Comparison of ENCODE assay signal across 1 cellular context in the genomic region with DNA sequence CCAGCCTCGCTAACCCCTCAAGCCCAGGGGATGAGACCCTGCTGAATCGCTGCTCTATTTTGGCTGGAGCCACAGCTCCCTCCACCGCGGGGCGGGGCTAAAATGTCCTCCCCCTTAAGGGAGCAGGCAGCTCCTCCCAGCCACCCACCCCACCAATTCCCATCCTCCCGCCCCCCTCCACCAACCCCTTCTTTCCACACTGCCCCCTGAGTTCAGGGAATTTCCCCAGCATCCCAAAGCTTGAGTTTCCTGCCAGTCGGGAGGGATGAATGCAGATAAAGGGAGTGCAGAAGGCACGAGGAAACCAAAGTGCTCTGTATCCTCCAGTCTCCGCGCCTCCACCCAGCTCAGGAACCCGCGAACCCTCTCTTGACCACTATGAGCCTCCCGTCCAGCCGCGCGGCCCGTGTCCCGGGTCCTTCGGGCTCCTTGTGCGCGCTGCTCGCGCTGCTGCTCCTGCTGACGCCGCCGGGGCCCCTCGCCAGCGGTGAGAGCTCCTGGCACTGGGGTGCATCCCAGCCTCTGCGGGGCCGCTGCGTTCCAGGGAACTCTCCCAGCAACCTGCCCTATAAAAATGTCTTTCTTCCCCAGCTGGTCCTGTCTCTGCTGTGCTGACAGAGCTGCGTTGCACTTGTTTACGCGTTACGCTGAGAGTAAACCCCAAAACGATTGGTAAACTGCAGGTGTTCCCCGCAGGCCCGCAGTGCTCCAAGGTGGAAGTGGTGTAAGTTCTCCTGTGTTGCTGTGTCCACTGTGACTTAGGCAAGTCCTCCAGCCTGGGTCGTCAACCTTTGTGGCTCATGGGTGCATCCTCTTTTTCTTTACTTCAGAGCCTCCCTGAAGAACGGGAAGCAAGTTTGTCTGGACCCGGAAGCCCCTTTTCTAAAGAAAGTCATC.
TF ChIP-seq lines count a peak whose summit lies in the region.

Gene CXCL6 (plus strand): TSS at position 306 of the 897 bp plus-strand sequence. CDS start 73 bp downstream, at position 379.

TF ChIP-seq in H1, 55 proteins besides CTCF, POLR2A, EP300 and RAD21 (continues in another document):
- TF ChIP-seq CTBP2 (IDR thresholded peaks at IDR 0.05; ENCODE audit: borderline replicate concordance, insufficient read depth, insufficient read length, low read length) = no peak
- 0 out of 4 replicates have a peak, but pooled peaks of 1 of the 2 experiments have one; percentile 34 for TF ChIP-seq SIN3A (conservative IDR thresholded peaks at IDR 0.05 in 1 of 2, IDR thresholded peaks at IDR 0.05 in 1 of 2; ENCODE audit: low read depth in 1 of 2, low read length in 2 of 2)
- TF ChIP-seq JUN (IDR thresholded peaks at IDR 0.05; ENCODE audit: low read depth, low read length) = no peak
- TF ChIP-seq TBP (IDR thresholded peaks at IDR 0.05; ENCODE audit: low read depth, low read length) = peak; percentile 28; the same call in 1 of the 2 replicates
- TF ChIP-seq RFX5 (IDR thresholded peaks at IDR 0.05; ENCODE audit: borderline replicate concordance, low read depth, low read length) = no peak
- no peak for TF ChIP-seq CHD1 (IDR thresholded peaks at IDR 0.05; ENCODE audit: low read depth, low read length)
- TF ChIP-seq SIX5 (IDR thresholded peaks at IDR 0.05; ENCODE audit: low read depth, low read length) = no peak
- TF ChIP-seq, protein P1, sequence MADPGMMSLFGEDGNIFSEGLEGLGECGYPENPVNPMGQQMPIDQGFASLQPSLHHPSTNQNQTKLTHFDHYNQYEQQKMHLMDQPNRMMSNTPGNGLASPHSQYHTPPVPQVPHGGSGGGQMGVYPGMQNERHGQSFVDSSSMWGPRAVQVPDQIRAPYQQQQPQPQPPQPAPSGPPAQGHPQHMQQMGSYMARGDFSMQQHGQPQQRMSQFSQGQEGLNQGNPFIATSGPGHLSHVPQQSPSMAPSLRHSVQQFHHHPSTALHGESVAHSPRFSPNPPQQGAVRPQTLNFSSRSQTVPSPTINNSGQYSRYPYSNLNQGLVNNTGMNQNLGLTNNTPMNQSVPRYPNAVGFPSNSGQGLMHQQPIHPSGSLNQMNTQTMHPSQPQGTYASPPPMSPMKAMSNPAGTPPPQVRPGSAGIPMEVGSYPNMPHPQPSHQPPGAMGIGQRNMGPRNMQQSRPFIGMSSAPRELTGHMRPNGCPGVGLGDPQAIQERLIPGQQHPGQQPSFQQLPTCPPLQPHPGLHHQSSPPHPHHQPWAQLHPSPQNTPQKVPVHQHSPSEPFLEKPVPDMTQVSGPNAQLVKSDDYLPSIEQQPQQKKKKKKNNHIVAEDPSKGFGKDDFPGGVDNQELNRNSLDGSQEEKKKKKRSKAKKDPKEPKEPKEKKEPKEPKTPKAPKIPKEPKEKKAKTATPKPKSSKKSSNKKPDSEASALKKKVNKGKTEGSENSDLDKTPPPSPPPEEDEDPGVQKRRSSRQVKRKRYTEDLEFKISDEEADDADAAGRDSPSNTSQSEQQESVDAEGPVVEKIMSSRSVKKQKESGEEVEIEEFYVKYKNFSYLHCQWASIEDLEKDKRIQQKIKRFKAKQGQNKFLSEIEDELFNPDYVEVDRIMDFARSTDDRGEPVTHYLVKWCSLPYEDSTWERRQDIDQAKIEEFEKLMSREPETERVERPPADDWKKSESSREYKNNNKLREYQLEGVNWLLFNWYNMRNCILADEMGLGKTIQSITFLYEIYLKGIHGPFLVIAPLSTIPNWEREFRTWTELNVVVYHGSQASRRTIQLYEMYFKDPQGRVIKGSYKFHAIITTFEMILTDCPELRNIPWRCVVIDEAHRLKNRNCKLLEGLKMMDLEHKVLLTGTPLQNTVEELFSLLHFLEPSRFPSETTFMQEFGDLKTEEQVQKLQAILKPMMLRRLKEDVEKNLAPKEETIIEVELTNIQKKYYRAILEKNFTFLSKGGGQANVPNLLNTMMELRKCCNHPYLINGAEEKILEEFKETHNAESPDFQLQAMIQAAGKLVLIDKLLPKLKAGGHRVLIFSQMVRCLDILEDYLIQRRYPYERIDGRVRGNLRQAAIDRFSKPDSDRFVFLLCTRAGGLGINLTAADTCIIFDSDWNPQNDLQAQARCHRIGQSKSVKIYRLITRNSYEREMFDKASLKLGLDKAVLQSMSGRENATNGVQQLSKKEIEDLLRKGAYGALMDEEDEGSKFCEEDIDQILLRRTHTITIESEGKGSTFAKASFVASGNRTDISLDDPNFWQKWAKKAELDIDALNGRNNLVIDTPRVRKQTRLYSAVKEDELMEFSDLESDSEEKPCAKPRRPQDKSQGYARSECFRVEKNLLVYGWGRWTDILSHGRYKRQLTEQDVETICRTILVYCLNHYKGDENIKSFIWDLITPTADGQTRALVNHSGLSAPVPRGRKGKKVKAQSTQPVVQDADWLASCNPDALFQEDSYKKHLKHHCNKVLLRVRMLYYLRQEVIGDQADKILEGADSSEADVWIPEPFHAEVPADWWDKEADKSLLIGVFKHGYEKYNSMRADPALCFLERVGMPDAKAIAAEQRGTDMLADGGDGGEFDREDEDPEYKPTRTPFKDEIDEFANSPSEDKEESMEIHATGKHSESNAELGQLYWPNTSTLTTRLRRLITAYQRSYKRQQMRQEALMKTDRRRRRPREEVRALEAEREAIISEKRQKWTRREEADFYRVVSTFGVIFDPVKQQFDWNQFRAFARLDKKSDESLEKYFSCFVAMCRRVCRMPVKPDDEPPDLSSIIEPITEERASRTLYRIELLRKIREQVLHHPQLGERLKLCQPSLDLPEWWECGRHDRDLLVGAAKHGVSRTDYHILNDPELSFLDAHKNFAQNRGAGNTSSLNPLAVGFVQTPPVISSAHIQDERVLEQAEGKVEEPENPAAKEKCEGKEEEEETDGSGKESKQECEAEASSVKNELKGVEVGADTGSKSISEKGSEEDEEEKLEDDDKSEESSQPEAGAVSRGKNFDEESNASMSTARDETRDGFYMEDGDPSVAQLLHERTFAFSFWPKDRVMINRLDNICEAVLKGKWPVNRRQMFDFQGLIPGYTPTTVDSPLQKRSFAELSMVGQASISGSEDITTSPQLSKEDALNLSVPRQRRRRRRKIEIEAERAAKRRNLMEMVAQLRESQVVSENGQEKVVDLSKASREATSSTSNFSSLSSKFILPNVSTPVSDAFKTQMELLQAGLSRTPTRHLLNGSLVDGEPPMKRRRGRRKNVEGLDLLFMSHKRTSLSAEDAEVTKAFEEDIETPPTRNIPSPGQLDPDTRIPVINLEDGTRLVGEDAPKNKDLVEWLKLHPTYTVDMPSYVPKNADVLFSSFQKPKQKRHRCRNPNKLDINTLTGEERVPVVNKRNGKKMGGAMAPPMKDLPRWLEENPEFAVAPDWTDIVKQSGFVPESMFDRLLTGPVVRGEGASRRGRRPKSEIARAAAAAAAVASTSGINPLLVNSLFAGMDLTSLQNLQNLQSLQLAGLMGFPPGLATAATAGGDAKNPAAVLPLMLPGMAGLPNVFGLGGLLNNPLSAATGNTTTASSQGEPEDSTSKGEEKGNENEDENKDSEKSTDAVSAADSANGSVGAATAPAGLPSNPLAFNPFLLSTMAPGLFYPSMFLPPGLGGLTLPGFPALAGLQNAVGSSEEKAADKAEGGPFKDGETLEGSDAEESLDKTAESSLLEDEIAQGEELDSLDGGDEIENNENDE (IDR thresholded peaks at IDR 0.05; ENCODE audit: insufficient replicate concordance, low read length) = no peak
- no peak for TF ChIP-seq RXRA (IDR thresholded peaks at IDR 0.05; ENCODE audit: insufficient read depth, low read depth, low read length)
- TF ChIP-seq SIRT6 (IDR thresholded peaks at IDR 0.05; ENCODE audit: low read length) = no peak
- no peak for TF ChIP-seq BRCA1 (IDR thresholded peaks at IDR 0.05; ENCODE audit: low read depth, low read length)
- TF ChIP-seq CREB1 (IDR thresholded peaks at IDR 0.05) = 0 out of 2 replicates have a peak, but pooled peaks have one; percentile 7
- no peak for TF ChIP-seq TCF12 (IDR thresholded peaks at IDR 0.05; ENCODE audit: low read depth, low read length)
- peak; percentile 71 for TF ChIP-seq KDM4A (IDR thresholded peaks at IDR 0.05; ENCODE audit: low read depth, low read length, severe bottlenecking)
- no peak for TF ChIP-seq ATF2 (IDR thresholded peaks at IDR 0.05; ENCODE audit: low read length)
- no peak for TF ChIP-seq SAP30 (IDR thresholded peaks at IDR 0.05; ENCODE audit: insufficient read depth, insufficient replicate concordance, low read length)
- TF ChIP-seq, protein P2, sequence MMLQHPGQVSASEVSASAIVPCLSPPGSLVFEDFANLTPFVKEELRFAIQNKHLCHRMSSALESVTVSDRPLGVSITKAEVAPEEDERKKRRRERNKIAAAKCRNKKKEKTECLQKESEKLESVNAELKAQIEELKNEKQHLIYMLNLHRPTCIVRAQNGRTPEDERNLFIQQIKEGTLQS (IDR thresholded peaks at IDR 0.05; ENCODE audit: insufficient read depth, low read depth, low read length) = no peak
- no peak for TF ChIP-seq ZNF274 (IDR thresholded peaks at IDR 0.05; ENCODE audit: borderline replicate concordance, extremely low read depth, low read length)
- TF ChIP-seq NANOG (IDR thresholded peaks at IDR 0.05; ENCODE audit: insufficient read depth, low read depth, low read length, poor library complexity, severe bottlenecking) = no peak
- TF ChIP-seq KDM1A (IDR thresholded peaks at IDR 0.05; ENCODE audit: borderline replicate concordance, low read length) = no peak
- TF ChIP-seq SP4 (IDR thresholded peaks at IDR 0.05; ENCODE audit: low read length) = no peak
- TF ChIP-seq E2F6 (IDR thresholded peaks at IDR 0.05) = no peak; the same call in 1 of the 2 replicates
- no peak for TF ChIP-seq USF2 (IDR thresholded peaks at IDR 0.05; ENCODE audit: low read length)
- TF ChIP-seq GTF2F1 (IDR thresholded peaks at IDR 0.05; ENCODE audit: borderline replicate concordance, low read depth, low read length) = no peak
- peak; percentile 34; the same call in 1 of the 2 replicates for TF ChIP-seq SUZ12 (IDR thresholded peaks at IDR 0.05; ENCODE audit: low read length)
- TF ChIP-seq EGR1 (IDR thresholded peaks at IDR 0.05; ENCODE audit: borderline replicate concordance, low read depth, low read length) = no peak
- TF ChIP-seq MAFK (IDR thresholded peaks at IDR 0.05; ENCODE audit: low read depth, low read length) = no peak
- no peak for TF ChIP-seq RNF2 (IDR thresholded peaks at IDR 0.05; ENCODE audit: borderline replicate concordance, low read depth, low read length, missing control alignments, poor library complexity, severe bottlenecking)
- no peak for TF ChIP-seq FOSL1 (IDR thresholded peaks at IDR 0.05; ENCODE audit: insufficient read depth, low read depth, low read length)
- no peak for TF ChIP-seq SP2 (IDR thresholded peaks at IDR 0.05; ENCODE audit: low read length)
- no peak for TF ChIP-seq GABPA (IDR thresholded peaks at IDR 0.05; ENCODE audit: borderline replicate concordance, insufficient read depth, low read length)
- TF ChIP-seq TAF7 (optimal IDR thresholded peaks at IDR 0.05; ENCODE audit: borderline replicate concordance, low read depth, low read length) = no peak
- TF ChIP-seq RBBP5 (IDR thresholded peaks at IDR 0.05; ENCODE audit: borderline replicate concordance, low read depth, low read length) = peak; percentile 78; the same call in 1 of the 2 replicates
- TF ChIP-seq POU5F1 (IDR thresholded peaks at IDR 0.05; ENCODE audit: low read depth, low read length) = no peak
- TF ChIP-seq CBX8 (IDR thresholded peaks at IDR 0.05; ENCODE audit: borderline replicate concordance, low read depth, low read length) = no peak
- peak; percentile 56 for TF ChIP-seq ASH2L (IDR thresholded peaks at IDR 0.05; ENCODE audit: low read length)
- TF ChIP-seq KDM5A (IDR thresholded peaks at IDR 0.05; ENCODE audit: low read length) = no peak
- peak; percentile 36 for TF ChIP-seq EZH2 (IDR thresholded peaks at IDR 0.05; ENCODE audit: low read depth, low read length, severe bottlenecking)
- peak; percentile 38 to 56; a peak in 1 of 4 replicates for TF ChIP-seq HDAC2 (IDR thresholded peaks at IDR 0.05; ENCODE audit: borderline replicate concordance in 1 of 2, low read depth in 2 of 2, low read length in 2 of 2)
- TF ChIP-seq CBX5 (IDR thresholded peaks at IDR 0.05; ENCODE audit: low read depth, low read length) = no peak
- no peak for TF ChIP-seq CHD2 (IDR thresholded peaks at IDR 0.05; ENCODE audit: low read length)
- TF ChIP-seq CEBPB (IDR thresholded peaks at IDR 0.05; ENCODE audit: low read depth, low read length) = no peak
- no peak for TF ChIP-seq NRF1 (IDR thresholded peaks at IDR 0.05; ENCODE audit: low read depth, low read length)
- TF ChIP-seq POLR2AphosphoS5 (IDR thresholded peaks at IDR 0.05; ENCODE audit: low read depth, low read length) = no peak
- 0 out of 2 replicates have a peak, but pooled peaks have one; percentile 32 for TF ChIP-seq PHF8 (conservative IDR thresholded peaks at IDR 0.05; ENCODE audit: low read depth, low read length)
- no peak; the same call in 1 of the 2 replicates for TF ChIP-seq TEAD4 (IDR thresholded peaks at IDR 0.05; ENCODE audit: low read depth, low read length)
- TF ChIP-seq HDAC6 (IDR thresholded peaks at IDR 0.05; ENCODE audit: low read depth, low read length) = no peak
- TF ChIP-seq JUND (IDR thresholded peaks at IDR 0.05; ENCODE audit: low read length) = no peak
- TF ChIP-seq SP1 (IDR thresholded peaks at IDR 0.05; ENCODE audit: low read depth, low read length) = no peak
- TF ChIP-seq, protein P3, sequence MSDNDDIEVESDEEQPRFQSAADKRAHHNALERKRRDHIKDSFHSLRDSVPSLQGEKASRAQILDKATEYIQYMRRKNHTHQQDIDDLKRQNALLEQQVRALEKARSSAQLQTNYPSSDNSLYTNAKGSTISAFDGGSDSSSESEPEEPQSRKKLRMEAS (IDR thresholded peaks at IDR 0.05) = 0 out of 2 replicates have a peak, but pooled peaks have one; percentile 23
- no peak for TF ChIP-seq SRF (IDR thresholded peaks at IDR 0.05; ENCODE audit: low read depth, low read length)
- TF ChIP-seq BACH1 (IDR thresholded peaks at IDR 0.05; ENCODE audit: low read length) = no peak
- no peak; the same call in 1 of the 2 replicates for TF ChIP-seq TAF1 (IDR thresholded peaks at IDR 0.05; ENCODE audit: low read depth, low read length)
- no peak for TF ChIP-seq BCL11A (IDR thresholded peaks at IDR 0.05; ENCODE audit: low read depth in 2 of 2, low read length in 2 of 2)
